ENCODE assay signal across 1 cellular context in the genomic region with DNA sequence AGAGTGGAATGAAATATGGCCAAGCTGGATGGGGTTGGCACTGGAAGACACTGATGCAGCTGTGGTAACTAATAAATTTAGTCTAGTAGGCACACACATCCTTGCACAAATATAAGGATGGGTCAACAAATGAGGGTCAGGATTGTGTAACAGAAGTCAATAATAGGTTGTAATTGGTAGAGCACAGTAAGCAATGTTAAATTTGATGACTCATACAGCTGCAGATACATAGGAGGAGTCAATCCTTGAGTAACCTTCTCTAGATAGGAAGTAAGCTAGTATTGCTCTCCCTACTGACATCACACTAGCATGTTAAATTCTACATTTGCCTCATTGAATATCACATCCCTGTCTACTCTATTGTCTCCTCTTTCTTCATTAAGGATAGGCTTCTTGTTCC.
TF ChIP-seq lines count a peak whose summit lies in the region.

No MANE protein-coding gene starts in this region.

TF ChIP-seq in GM12878, 131 proteins besides CTCF, POLR2A, EP300 and RAD21 (continued from another document):
- TF ChIP-seq, protein P1, sequence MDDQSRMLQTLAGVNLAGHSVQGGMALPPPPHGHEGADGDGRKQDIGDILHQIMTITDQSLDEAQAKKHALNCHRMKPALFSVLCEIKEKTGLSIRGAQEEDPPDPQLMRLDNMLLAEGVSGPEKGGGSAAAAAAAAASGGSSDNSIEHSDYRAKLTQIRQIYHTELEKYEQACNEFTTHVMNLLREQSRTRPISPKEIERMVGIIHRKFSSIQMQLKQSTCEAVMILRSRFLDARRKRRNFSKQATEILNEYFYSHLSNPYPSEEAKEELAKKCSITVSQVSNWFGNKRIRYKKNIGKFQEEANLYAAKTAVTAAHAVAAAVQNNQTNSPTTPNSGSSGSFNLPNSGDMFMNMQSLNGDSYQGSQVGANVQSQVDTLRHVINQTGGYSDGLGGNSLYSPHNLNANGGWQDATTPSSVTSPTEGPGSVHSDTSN (IDR thresholded peaks at IDR 0.05; ENCODE audit: insufficient replicate concordance, low read depth, low read length): no peak
- TF ChIP-seq TCF3 (IDR thresholded peaks at IDR 0.05; ENCODE audit: borderline replicate concordance, insufficient read depth, low read depth, low read length): no peak
- no peak for TF ChIP-seq POLR2AphosphoS2 (IDR thresholded peaks at IDR 0.05; ENCODE audit: low read depth, low read length)
- TF ChIP-seq SRF (IDR thresholded peaks at IDR 0.05; ENCODE audit: low read depth in 2 of 2, low read length in 2 of 2): no peak
- no peak for TF ChIP-seq ASH2L (IDR thresholded peaks at IDR 0.05; ENCODE audit: borderline replicate concordance, low read depth)
- TF ChIP-seq, protein P2, sequence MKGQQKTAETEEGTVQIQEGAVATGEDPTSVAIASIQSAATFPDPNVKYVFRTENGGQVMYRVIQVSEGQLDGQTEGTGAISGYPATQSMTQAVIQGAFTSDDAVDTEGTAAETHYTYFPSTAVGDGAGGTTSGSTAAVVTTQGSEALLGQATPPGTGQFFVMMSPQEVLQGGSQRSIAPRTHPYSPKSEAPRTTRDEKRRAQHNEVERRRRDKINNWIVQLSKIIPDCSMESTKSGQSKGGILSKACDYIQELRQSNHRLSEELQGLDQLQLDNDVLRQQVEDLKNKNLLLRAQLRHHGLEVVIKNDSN (IDR thresholded peaks at IDR 0.05; ENCODE audit: borderline replicate concordance, extremely low read length, insufficient read depth, low read depth, low read length): no peak
- TF ChIP-seq, protein P3, sequence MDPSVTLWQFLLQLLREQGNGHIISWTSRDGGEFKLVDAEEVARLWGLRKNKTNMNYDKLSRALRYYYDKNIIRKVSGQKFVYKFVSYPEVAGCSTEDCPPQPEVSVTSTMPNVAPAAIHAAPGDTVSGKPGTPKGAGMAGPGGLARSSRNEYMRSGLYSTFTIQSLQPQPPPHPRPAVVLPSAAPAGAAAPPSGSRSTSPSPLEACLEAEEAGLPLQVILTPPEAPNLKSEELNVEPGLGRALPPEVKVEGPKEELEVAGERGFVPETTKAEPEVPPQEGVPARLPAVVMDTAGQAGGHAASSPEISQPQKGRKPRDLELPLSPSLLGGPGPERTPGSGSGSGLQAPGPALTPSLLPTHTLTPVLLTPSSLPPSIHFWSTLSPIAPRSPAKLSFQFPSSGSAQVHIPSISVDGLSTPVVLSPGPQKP (IDR thresholded peaks at IDR 0.05; ENCODE audit: low read depth, low read length): no peak
- no peak for TF ChIP-seq NRF1 (conservative IDR thresholded peaks at IDR 0.05; ENCODE audit: low read depth, low read length)
- TF ChIP-seq, protein P4, sequence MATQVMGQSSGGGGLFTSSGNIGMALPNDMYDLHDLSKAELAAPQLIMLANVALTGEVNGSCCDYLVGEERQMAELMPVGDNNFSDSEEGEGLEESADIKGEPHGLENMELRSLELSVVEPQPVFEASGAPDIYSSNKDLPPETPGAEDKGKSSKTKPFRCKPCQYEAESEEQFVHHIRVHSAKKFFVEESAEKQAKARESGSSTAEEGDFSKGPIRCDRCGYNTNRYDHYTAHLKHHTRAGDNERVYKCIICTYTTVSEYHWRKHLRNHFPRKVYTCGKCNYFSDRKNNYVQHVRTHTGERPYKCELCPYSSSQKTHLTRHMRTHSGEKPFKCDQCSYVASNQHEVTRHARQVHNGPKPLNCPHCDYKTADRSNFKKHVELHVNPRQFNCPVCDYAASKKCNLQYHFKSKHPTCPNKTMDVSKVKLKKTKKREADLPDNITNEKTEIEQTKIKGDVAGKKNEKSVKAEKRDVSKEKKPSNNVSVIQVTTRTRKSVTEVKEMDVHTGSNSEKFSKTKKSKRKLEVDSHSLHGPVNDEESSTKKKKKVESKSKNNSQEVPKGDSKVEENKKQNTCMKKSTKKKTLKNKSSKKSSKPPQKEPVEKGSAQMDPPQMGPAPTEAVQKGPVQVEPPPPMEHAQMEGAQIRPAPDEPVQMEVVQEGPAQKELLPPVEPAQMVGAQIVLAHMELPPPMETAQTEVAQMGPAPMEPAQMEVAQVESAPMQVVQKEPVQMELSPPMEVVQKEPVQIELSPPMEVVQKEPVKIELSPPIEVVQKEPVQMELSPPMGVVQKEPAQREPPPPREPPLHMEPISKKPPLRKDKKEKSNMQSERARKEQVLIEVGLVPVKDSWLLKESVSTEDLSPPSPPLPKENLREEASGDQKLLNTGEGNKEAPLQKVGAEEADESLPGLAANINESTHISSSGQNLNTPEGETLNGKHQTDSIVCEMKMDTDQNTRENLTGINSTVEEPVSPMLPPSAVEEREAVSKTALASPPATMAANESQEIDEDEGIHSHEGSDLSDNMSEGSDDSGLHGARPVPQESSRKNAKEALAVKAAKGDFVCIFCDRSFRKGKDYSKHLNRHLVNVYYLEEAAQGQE (IDR thresholded peaks at IDR 0.05; ENCODE audit: low read depth, low read length): no peak
- no peak for TF ChIP-seq ZSCAN29 (IDR thresholded peaks at IDR 0.05)
- no peak for TF ChIP-seq NFYA (IDR thresholded peaks at IDR 0.05; ENCODE audit: borderline replicate concordance, low read depth, low read length)
